Comparison of ENCODE assay signal across 9 cellular contexts in genomic region chr10:32348297-32349198, GRCh38. TPM values are rescaled to one million over a fixed set of nuclear protein-coding genes. Genes with fewer than 3 reads are reported as not detected.
DNase-seq lines count a peak whose midpoint lies in the region; ATAC-seq, FAIRE-seq and TF ChIP-seq lines count a peak whose summit lies in the region.
"Had no signal": no experiment of that assay in that cellular context is flagged by ENCODE, and none has a peak within 500 bp of the region (broad histone marks: within the 10 kb centered on the region; RNA-seq: fewer than 3 reads in every experiment).

No MANE protein-coding gene starts in this region.

- no peaks in the 10 kb centered on the region for H3K9me3 Mint-ChIP-seq in activated naive CD4-positive, alpha-beta T cell treated with anti-CD3 and anti-CD28 coated beads, Interleukin-2, amount 10 ng/mL, durations not matched to agents 7 days and 5 days
- H3K9me3 Mint-ChIP-seq in activated CD8-positive, alpha-beta T cell treated with anti-CD3 and anti-CD28 coated beads, Interleukin-2, amount 10 ng/mL, durations not matched to agents 7 days and 5 days (ENCODE audit: insufficient read depth): no peaks in the 10 kb centered on the region

- peak overlapping the region; percentile 59 for H3K4me3 Mint-ChIP-seq in activated naive CD4-positive, alpha-beta T cell treated with anti-CD3 and anti-CD28 coated beads, Interleukin-2, amount 10 ng/mL, durations not matched to agents 7 days and 5 days
- H3K4me3 Mint-ChIP-seq in activated CD8-positive, alpha-beta T cell treated with anti-CD3 and anti-CD28 coated beads, Interleukin-2, amount 10 ng/mL, durations not matched to agents 7 days and 5 days: peak overlapping the region; percentile 62

- H3K27me3 Mint-ChIP-seq in activated naive CD4-positive, alpha-beta T cell treated with anti-CD3 and anti-CD28 coated beads, Interleukin-2, amount 10 ng/mL, durations not matched to agents 7 days and 5 days: peaks cover 6% of the 10 kb centered on the region
- no peaks in the 10 kb centered on the region for H3K27me3 Mint-ChIP-seq in activated CD8-positive, alpha-beta T cell treated with anti-CD3 and anti-CD28 coated beads, Interleukin-2, amount 10 ng/mL, durations not matched to agents 7 days and 5 days (ENCODE audit: low read depth)

- no peaks in the 10 kb centered on the region for H3K27me3 ChIP-seq in keratinocyte (ENCODE audit: control insufficient read depth, extremely low read depth, insufficient read depth, low read length)
- no peaks in the 10 kb centered on the region for H3K27me3 ChIP-seq in tibial artery

- H2AFZ ChIP-seq in keratinocyte (ENCODE audit: control insufficient read depth, low read length): peak overlapping the region; percentile 22

- intact Hi-C loops in tibial artery (cut with DNase I; ENCODE audit: low total_unique reads): loop anchor here (5.0 to 10.0 kb wide), 2 partner anchors 91 to 294 kb away; partner anchors contain the start of gene KIF5B

- H4K20me1 ChIP-seq in keratinocyte (ENCODE audit: control insufficient read depth, extremely low read depth, insufficient read depth, low read length): peaks cover 2% of the 10 kb centered on the region

- H3K27ac Mint-ChIP-seq in activated naive CD4-positive, alpha-beta T cell treated with anti-CD3 and anti-CD28 coated beads, Interleukin-2, amount 10 ng/mL, durations not matched to agents 7 days and 5 days: peak overlapping the region; percentile 57
- peak overlapping the region; percentile 83 for H3K27ac Mint-ChIP-seq in activated CD8-positive, alpha-beta T cell treated with anti-CD3 and anti-CD28 coated beads, Interleukin-2, amount 10 ng/mL, durations not matched to agents 7 days and 5 days

- peak overlapping the region; percentile 75 for H3K4me2 ChIP-seq in keratinocyte (ENCODE audit: control insufficient read depth, extremely low read depth, insufficient read depth, low read depth, low read length)

- no peak for FAIRE-seq in keratinocyte (lab: Jason Lieb, UNC)

- no peak for DNase-seq in activated naive CD4-positive, alpha-beta T cell treated with anti-CD3 and anti-CD28 coated beads, Interleukin-2, amount 10 ng/mL, durations not matched to agents 7 days and 5 days
- DNase-seq in activated naive CD4-positive, alpha-beta T cell treated with Interleukin-2 at 50 U/mL for 16 hours: no peak
- DNase-seq in activated CD8-positive, alpha-beta T cell treated with anti-CD3 and anti-CD28 coated beads, Interleukin-2, amount 10 ng/mL, durations not matched to agents 7 days and 5 days: no peak
- DNase-seq in keratinocyte (ENCODE audit: low read depth, low spot score) (no peak), tibial artery (no peak), dermis blood vessel endothelial cell (no peak), NCI-H2107 treated with DMSO at 0.1 percent for 48 hours (lab: John Stamatoyannopoulos, UW; ENCODE audit: unreplicated experiment) (no peak)
- DNase-seq: amniotic stem cell had no signal

- dilution Hi-C loops in keratinocyte (cut with MboI; ENCODE audit: extremely low pct_ligation_motif_present, low sequenced_read_pairs): no loop called here

- peak overlapping the region; percentile 45 for H3K9ac ChIP-seq in keratinocyte (ENCODE audit: control insufficient read depth, extremely low read depth, insufficient read depth, low read length)

- POLR2A ChIA-PET in activated CD8-positive, alpha-beta T cell treated with anti-CD3 and anti-CD28 coated beads, Interleukin-2, amount 10 ng/mL, durations not matched to agents 7 days and 5 days (lab: Charles Lee): interaction anchor here (0.8 to 4.0 kb wide), 8 partner anchors 9 to 97 kb away, joined by 3 to 22 read pairs (median 4); partner anchors contain the start of gene CCDC7

- H3K4me1 Mint-ChIP-seq in activated naive CD4-positive, alpha-beta T cell treated with anti-CD3 and anti-CD28 coated beads, Interleukin-2, amount 10 ng/mL, durations not matched to agents 7 days and 5 days: peaks cover 63% of the 10 kb centered on the region
- peaks cover 62% of the 10 kb centered on the region for H3K4me1 Mint-ChIP-seq in activated CD8-positive, alpha-beta T cell treated with anti-CD3 and anti-CD28 coated beads, Interleukin-2, amount 10 ng/mL, durations not matched to agents 7 days and 5 days (ENCODE audit: low read depth)

- H3K4me3 ChIP-seq in keratinocyte (ENCODE audit: control insufficient read depth in 2 of 3, extremely low read depth in 1 of 3, insufficient read depth in 2 of 3, low read depth in 1 of 3, low read length in 3 of 3) (peak overlapping the region in 2 of 3 experiments; percentile 71 to 88), tibial artery (peak overlapping the region; percentile 62 to 76)

- no peak for ATAC-seq in activated CD8-positive, alpha-beta T cell treated with anti-CD3 and anti-CD28 coated beads, Interleukin-2, amount 10 ng/mL, durations not matched to agents 7 days and 5 days
- no peak for ATAC-seq in GM18867 (IDR thresholded peaks at IDR 0.05; ENCODE audit: unreplicated experiment)

- CTCF ChIA-PET in activated naive CD4-positive, alpha-beta T cell treated with anti-CD3 and anti-CD28 coated beads, Interleukin-2, amount 10 ng/mL, durations not matched to agents 7 days and 5 days (lab: Charles Lee): interaction anchor here (0.6 to 1.4 kb wide), 3 partner anchors 10 to 90 kb away, joined by 3 to 10 read pairs (median 3); no protein-coding TSS in a partner anchor
- CTCF ChIA-PET in activated CD8-positive, alpha-beta T cell treated with anti-CD3 and anti-CD28 coated beads, Interleukin-2, amount 10 ng/mL, durations not matched to agents 7 days and 5 days (lab: Charles Lee): interaction anchor here (1.1 to 2.2 kb wide), 4 partner anchors 8 to 92 kb away, joined by 3 to 9 read pairs (median 5); no protein-coding TSS in a partner anchor

- H3K9me3 ChIP-seq in keratinocyte (ENCODE audit: control insufficient read depth, low read depth, low read length) (no peaks in the 10 kb centered on the region), tibial artery (no peaks in the 10 kb centered on the region)

- no peaks in the 10 kb centered on the region for H3K9me1 ChIP-seq in keratinocyte (ENCODE audit: control insufficient read depth, extremely low read depth, insufficient read depth, low read length)

- H3K79me2 ChIP-seq in keratinocyte (ENCODE audit: control insufficient read depth, insufficient read depth, low read length): peaks cover 25% of the 10 kb centered on the region

- H3K27ac ChIP-seq in keratinocyte (ENCODE audit: control insufficient read depth, insufficient read depth, low read length) (no peak overlapping the region), tibial artery (peak overlapping the region in 1 of 2 donors; percentile 95)

- peaks cover 38% of the 10 kb centered on the region for H3K36me3 Mint-ChIP-seq in activated naive CD4-positive, alpha-beta T cell treated with anti-CD3 and anti-CD28 coated beads, Interleukin-2, amount 10 ng/mL, durations not matched to agents 7 days and 5 days
- H3K36me3 Mint-ChIP-seq in activated CD8-positive, alpha-beta T cell treated with anti-CD3 and anti-CD28 coated beads, Interleukin-2, amount 10 ng/mL, durations not matched to agents 7 days and 5 days (ENCODE audit: low read depth): peaks cover 41% of the 10 kb centered on the region

- H3K4me1 ChIP-seq in keratinocyte (ENCODE audit: control insufficient read depth, extremely low read depth, insufficient read depth, low read length): peaks cover 28% of the 10 kb centered on the region
- peaks cover 0 to 71% (median 23%) of the 10 kb centered on the region in 4 donors for H3K4me1 ChIP-seq in tibial artery

- H3K36me3 ChIP-seq in keratinocyte (ENCODE audit: control insufficient read depth in 2 of 2, extremely low read depth in 1 of 2, insufficient read depth in 2 of 2, low read length in 2 of 2) (peaks cover 0 to 3% of the 10 kb centered on the region in 2 experiments), tibial artery (no peaks in the 10 kb centered on the region)

- TF ChIP-seq CTCF in keratinocyte (optimal IDR thresholded peaks at IDR 0.05 in 1 of 3, IDR thresholded peaks at IDR 0.05 in 1 of 3, conservative IDR thresholded peaks at IDR 0.05 in 1 of 3; ENCODE audit: extremely low read depth in 1 of 3, insufficient read depth in 2 of 3, low read length in 3 of 3): no peak
- no peak for TF ChIP-seq CTCF in tibial artery (IDR thresholded peaks at IDR 0.05)

RNA-seq across cellular contexts. Expression of gene EPC1, which starts 1.6 kb away (rescaled TPM):
- 10 to 100 TPM; 40.9 to 43.5 TPM for total RNA-seq in activated CD8-positive, alpha-beta T cell treated with anti-CD3 and anti-CD28 coated beads, Interleukin-2, amount 10 ng/mL, durations not matched to agents 7 days and 5 days
- 15.5 to 34.8 TPM (median 33.5 TPM) in 3 replicates for polyA plus RNA-seq in keratinocyte
- polyA plus RNA-seq in keratinocyte (2011; ENCODE audit: low read depth): 15.9 TPM
- polyA plus RNA-seq in keratinocyte (2011; cell fraction: cytosol; rRNA removed): 9.5 and 19.0 TPM in 2 replicates
- polyA plus RNA-seq in keratinocyte (2011; cell fraction: nucleus; rRNA removed): 33.0 and 42.0 TPM in 2 replicates
- 6.5 and 16.0 TPM in 2 replicates for polyA plus RNA-seq in keratinocyte (2012; ENCODE audit: low replicate concordance)
- 8.1 to 51.4 TPM (median 38.0 TPM) in 3 replicates for polyA minus RNA-seq in keratinocyte
- polyA minus RNA-seq in keratinocyte (2011; cell fraction: cytosol; rRNA and poly(A)+ RNA removed): 16.7 TPM
- polyA minus RNA-seq in keratinocyte (2011; cell fraction: nucleus; rRNA and poly(A)+ RNA removed): 27.8 and 49.6 TPM in 2 replicates
- total RNA-seq in dermis blood vessel endothelial cell: 24.3 and 24.8 TPM in 2 replicates
